In genomic region chr17:72666519-72666874, GRCh38 we compare ENCODE assay signal across 18 cellular contexts.
DNase-seq lines count a peak whose midpoint lies in the region; ATAC-seq, FAIRE-seq and TF ChIP-seq lines count a peak whose summit lies in the region.
"Had no signal": no experiment of that assay in that cellular context is flagged by ENCODE, and none has a peak within 500 bp of the region (broad histone marks: within the 10 kb centered on the region; RNA-seq: fewer than 3 reads in every experiment).

No MANE protein-coding gene starts in this region.

- POLR2A ChIA-PET in AG04450 (lab: Yijun Ruan, JAX), result interaction anchor here (1.2 kb wide), 1 partner anchor 74 kb away, joined by 3 read pairs; no protein-coding TSS in a partner anchor

- H3K4me3 ChIP-seq in AG04450 (ENCODE audit: low read depth, low read length), result no peak overlapping the region
- H3K4me3 ChIP-seq: breast epithelium, HAP-1, stomach, upper lobe of left lung had no signal

- TF ChIP-seq CTCF in AG04450 (IDR thresholded peaks at IDR 0.05; ENCODE audit: low read depth, low read length), result no peak

- no peak for ATAC-seq in HG02970 (IDR thresholded peaks at IDR 0.05; ENCODE audit: low FRiP score, unreplicated experiment)

- CTCF ChIA-PET in AG04450 (lab: Charles Lee), result no interaction called here

- H3K9me3 ChIP-seq in AG04450 (ENCODE audit: control insufficient read depth, insufficient read depth, low read length), result no peaks in the 10 kb centered on the region
- H3K9me3 ChIP-seq: breast epithelium, HAP-1, stomach, upper lobe of left lung had no signal

- peak; percentile 9 for FAIRE-seq in HTR-8/SVneo (lab: Jason Lieb, UNC)
- FAIRE-seq: GM19239 had no signal

- no peaks in the 10 kb centered on the region for H3K27me3 ChIP-seq in AG04450 (ENCODE audit: control insufficient read depth, insufficient read depth, low read length)
- H3K27me3 ChIP-seq: breast epithelium, stomach, upper lobe of left lung had no signal

- DNase-seq in AG04450 (ENCODE audit: low read depth, low spot score) (no peak), HTR-8/SVneo (ENCODE audit: insufficient read length, low spot score) (no peak), NCI-H526 treated with DMSO at 0.1 percent for 48 hours (lab: John Stamatoyannopoulos, UW) (peak; percentile 82), fibroblast of peridontal ligament (ENCODE audit: extremely low read depth) (peak; percentile 14), pons (ENCODE audit: low spot score) (no peak), SKM-1 treated with dmso at 0.1 percent for 144 hours (lab: John Stamatoyannopoulos, UW; ENCODE audit: unreplicated experiment) (no peak)
- no peak for DNase-seq in stimulated activated CD4-positive, alpha-beta T cell treated with anti-CD3 and anti-CD28 coated beads, Interleukin-1b, Interleukin-23, amount 100 ng/mL, for 48 hours
- DNase-seq: KG1; NCI-H1105; NCI-H524; stimulated activated CD4-positive, alpha-beta T cell treated with anti-CD3 and anti-CD28 coated beads, Interleukin-2, amount 100 ng/mL, for 48 hours; stomach; upper lobe of left lung had no signal

- H3K27ac ChIP-seq in AG04450 (ENCODE audit: low read depth, low read length), result peak overlapping the region; percentile 31
- H3K27ac ChIP-seq: breast epithelium, HL-60, stomach, upper lobe of left lung had no signal

Comparison
In these comparisons a context has a peak if more than half of its experiments do, and no peak if none do; other contexts are left out.
1. DNase-seq: peak in NCI-H526 treated with DMSO at 0.1 percent for 48 hours (single experiment) and fibroblast of peridontal ligament (single experiment); none in AG04450 (single experiment), HTR-8/SVneo (single experiment), stimulated activated CD4-positive, alpha-beta T cell treated with anti-CD3 and anti-CD28 coated beads, Interleukin-1b, Interleukin-23, amount 100 ng/mL, for 48 hours (single experiment), pons (single experiment) and SKM-1 treated with dmso at 0.1 percent for 144 hours (single experiment).